ENCODE assay signal across 30 cellular contexts in the genomic region with DNA sequence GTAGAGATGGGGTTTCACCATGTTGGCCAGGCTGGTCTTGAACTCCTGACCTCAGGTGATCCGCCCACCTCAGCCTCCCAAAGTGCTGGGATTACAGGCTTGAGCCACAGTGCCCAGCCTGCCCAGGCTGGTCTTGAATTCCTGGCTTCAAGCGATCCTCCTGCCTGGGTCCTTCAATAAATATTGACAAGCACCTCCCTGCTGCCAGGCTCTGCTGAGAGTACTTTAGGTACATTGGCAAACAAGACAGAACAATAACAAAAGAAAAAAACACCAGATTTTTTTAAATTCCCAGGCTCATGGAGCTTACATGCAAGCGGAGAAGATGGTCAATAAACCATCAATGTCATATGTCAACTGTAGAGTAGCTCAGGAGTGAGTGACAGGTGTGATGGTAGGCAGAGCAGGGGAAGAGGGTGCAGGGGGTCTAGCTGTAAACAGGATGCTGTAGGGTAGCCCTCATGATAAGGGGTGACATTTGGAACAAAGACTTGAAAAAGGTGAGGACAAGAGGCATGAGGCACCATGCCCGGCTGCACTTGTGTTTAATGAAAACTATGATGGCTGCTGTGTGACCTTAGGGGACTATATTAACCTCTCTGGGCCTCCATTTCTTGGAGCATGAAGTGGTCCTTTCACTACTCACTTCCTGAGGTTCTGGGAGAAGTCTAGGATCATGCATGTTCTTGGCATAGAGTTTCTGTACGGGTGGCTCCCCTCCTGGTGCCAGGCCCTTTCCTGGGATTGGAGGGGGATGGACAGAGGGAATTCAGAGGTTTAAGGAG. TPM values are rescaled to one million over a fixed set of nuclear protein-coding genes. Genes with fewer than 3 reads are reported as not detected.
DNase-seq lines count a peak whose midpoint lies in the region; ATAC-seq and TF ChIP-seq lines count a peak whose summit lies in the region.
"Had no signal": no experiment of that assay in that cellular context is flagged by ENCODE, and none has a peak within 500 bp of the region (broad histone marks: within the 10 kb centered on the region; RNA-seq: fewer than 3 reads in every experiment).

No MANE protein-coding gene starts in this region.

- H3K27me3 ChIP-seq in esophagus (ENCODE audit: control insufficient read depth in 1 of 2, insufficient read depth in 2 of 2, low read length in 2 of 2) (no peaks in the 10 kb centered on the region), thyroid gland (no peaks in the 10 kb centered on the region)
- H3K27me3 ChIP-seq: cardiac muscle cell, foreskin keratinocyte, ovary, sigmoid colon had no signal

- peaks cover 0 to 13% of the 10 kb centered on the region in 2 donors for H3K4me1 ChIP-seq in esophagus (ENCODE audit: control insufficient read depth in 2 of 2, insufficient read depth in 2 of 2, low read length in 1 of 2)
- H3K4me1 ChIP-seq in thyroid gland = peaks cover 20 to 33% of the 10 kb centered on the region in 2 donors
- H3K4me1 ChIP-seq: foreskin keratinocyte had no signal

- no peak for ATAC-seq in GM18505 (IDR thresholded peaks at IDR 0.05; ENCODE audit: unreplicated experiment)
- ATAC-seq: foreskin keratinocyte; naive thymus-derived CD4-positive, alpha-beta T cell; PC-3; stimulated activated effector memory CD8-positive, alpha-beta T cell treated with anti-CD3 and anti-CD28 coated beads, Interleukin-12 subunit alpha, Interleukin-12 subunit beta, amount 100 ng/mL, for 72 hours; T-helper 17 cell had no signal

- H3K9me3 ChIP-seq in esophagus (ENCODE audit: control insufficient read depth in 2 of 2, insufficient read depth in 1 of 2, low read depth in 1 of 2, low read length in 1 of 2) (no peaks in the 10 kb centered on the region), thyroid gland (no peaks in the 10 kb centered on the region)
- H3K9me3 ChIP-seq: ovary, sigmoid colon, tibial nerve had no signal

- H3K4me3 ChIP-seq in esophagus (ENCODE audit: low read depth in 1 of 2, low read length in 2 of 2) = no peak overlapping the region
- no peak overlapping the region for H3K4me3 ChIP-seq in thyroid gland (replicated peaks in 1 of 3)
- H3K4me3 ChIP-seq: cardiac muscle cell, ovary, sigmoid colon, tibial nerve had no signal

- DNase-seq in NCI-H1092 treated with DMSO at 0.1 percent for 48 hours (lab: John Stamatoyannopoulos, UW) (peak; percentile 36), NCI-H1092 (lab: John Stamatoyannopoulos, UW) (no peak), NCI-H345 (lab: John Stamatoyannopoulos, UW) (peak; percentile 72), thyroid gland (peak; percentile 76 to 89), glomerular visceral epithelial cell (ENCODE audit: extremely low spot score) (no peak), AG20443 (ENCODE audit: low spot score) (no peak)
- DNase-seq: 8988T; activated CD4-positive, alpha-beta T cell treated with anti-CD3 and anti-CD28 coated beads, Interleukin-2, amount 50 U/mL, for 4 hours; activated naive CD4-positive, alpha-beta T cell; amniotic stem cell; foreskin keratinocyte; HFFc6; KG1; kidney; naive thymus-derived CD4-positive, alpha-beta T cell; NCI-H1436; NCI-H524 treated with DMSO at 0.1 percent for 48 hours; ovary; PC-3; sigmoid colon; T-helper 17 cell; WERI-Rb-1 had no signal

- no peak for TF ChIP-seq CTCF in thyroid gland (IDR thresholded peaks at IDR 0.05)

- H3K27ac ChIP-seq in esophagus (ENCODE audit: low read depth in 2 of 2, low read length in 1 of 2) (peak overlapping the region; percentile 29 to 61), thyroid gland (peak overlapping the region; percentile 53 to 71 (median 62))
- H3K27ac ChIP-seq: cardiac muscle cell, foreskin keratinocyte, ovary, sigmoid colon, tibial nerve, WERI-Rb-1 had no signal

- TF ChIP-seq POLR2A in thyroid gland (IDR thresholded peaks at IDR 0.05) = no peak
- no peak for TF ChIP-seq POLR2A in GM18505 (IDR thresholded peaks at IDR 0.05; ENCODE audit: borderline replicate concordance, extremely low read depth, insufficient read depth, insufficient read length)

- WGBS in esophagus, 2 donors = 56 to 57% methylated on average over 5 of the region's 5 CpGs
- 41 to 67% methylated on average over 5 of the region's 5 CpGs for WGBS in thyroid gland, 2 donors

- H3K36me3 ChIP-seq in esophagus (ENCODE audit: control insufficient read depth in 2 of 2, insufficient read depth in 2 of 2, low read length in 1 of 2) (peaks cover 0 to 2% of the 10 kb centered on the region in 2 donors), thyroid gland (no peaks in the 10 kb centered on the region)
- H3K36me3 ChIP-seq: cardiac muscle cell, ovary, sigmoid colon, tibial nerve, WERI-Rb-1 had no signal

- intact Hi-C loops in thyroid gland (cut with DNase I) = no loop called here

RNA-seq across cellular contexts. Expression of a gene that starts 19.6 kb away (rescaled TPM):
- polyA plus RNA-seq in esophagus = 100 to 1,000 TPM; 295 to 320 TPM
- total RNA-seq in thyroid gland = under 1 TPM in 3 of 4 donors, not detected in 1; 0.54 to 0.88 (median 0.78) TPM
- total RNA-seq: cardiac muscle cell; naive thymus-derived CD4-positive, alpha-beta T cell; T-helper 17 cell; tibial nerve had no signal

RNA-seq across cellular contexts. Expression of a gene that starts 35.0 kb away (rescaled TPM):
- polyA plus RNA-seq in esophagus = 1 to 10 TPM; 1.2 to 1.9 TPM
- total RNA-seq in thyroid gland = under 1 TPM in 1 of 4 donors, not detected in 3; 0.67 TPM
- total RNA-seq: cardiac muscle cell; dermis microvascular lymphatic vessel endothelial cell; foreskin keratinocyte; HFFc6; kidney; naive thymus-derived CD4-positive, alpha-beta T cell; ovary; PC-3; sigmoid colon; SK-MEL-5; T-helper 17 cell; tibial nerve had no signal
- polyA plus RNA-seq: BJ; cardiac muscle cell; foreskin keratinocyte; naive thymus-derived CD4-positive, alpha-beta T cell; ovary had no signal

RNA-seq across cellular contexts. Expression of a gene that starts 43.3 kb away (rescaled TPM):
- polyA plus RNA-seq in esophagus = 10 to 100 TPM in 1 of 2 donors, 1 to 10 TPM in 1; 6.5 to 26.7 TPM
- total RNA-seq in thyroid gland = not detected
- total RNA-seq: sigmoid colon, tibial nerve had no signal
- polyA plus RNA-seq: cardiac muscle cell had no signal

RNA-seq across cellular contexts. Expression of a gene that starts 47.4 kb away (rescaled TPM):
- 1,000 to 10,000 TPM; 2,667 to 2,860 TPM for polyA plus RNA-seq in esophagus
- 1,000 to 10,000 TPM; 1,845 to 2,426 (median 1,951) TPM for total RNA-seq in thyroid gland

RNA-seq across cellular contexts. Expression of a gene that starts 47.7 kb away (rescaled TPM):
- polyA plus RNA-seq in esophagus = 10 to 100 TPM in 1 of 2 donors, 1 to 10 TPM in 1; 9.0 to 15.5 TPM
- total RNA-seq in thyroid gland = 10 to 100 TPM; 17.1 to 45.4 (median 31.4) TPM

Comparison
In these comparisons a context has a peak if more than half of its experiments do, and no peak if none do; other contexts are left out.
1. DNase-seq: peak in NCI-H1092 treated with DMSO at 0.1 percent for 48 hours (single experiment), NCI-H345 (single experiment) and thyroid gland (2 of 2); none in NCI-H1092 (single experiment), glomerular visceral epithelial cell (single experiment) and AG20443 (single experiment).